ENCODE assay signal across 25 cellular contexts in the genomic region with DNA sequence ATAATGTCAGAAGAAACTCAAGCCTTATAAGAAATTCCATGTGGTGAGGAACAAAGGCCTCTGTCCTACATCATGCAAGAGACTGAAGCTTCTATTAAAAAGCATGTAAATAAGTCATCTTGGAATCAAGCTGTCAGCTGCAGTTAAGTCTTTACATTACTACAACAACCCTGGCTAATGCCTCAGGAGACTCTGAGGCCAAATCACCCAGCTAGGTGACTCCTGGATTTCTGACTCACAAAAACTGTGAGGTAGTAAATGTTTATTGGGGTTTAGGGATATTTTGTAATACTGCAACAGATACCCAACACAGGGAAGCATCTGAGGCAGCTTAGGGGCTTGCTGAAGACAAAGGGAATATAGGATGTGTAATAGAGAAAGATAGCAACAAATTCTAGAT.
DNase-seq lines count a peak whose midpoint lies in the region; ATAC-seq and TF ChIP-seq lines count a peak whose summit lies in the region.
"Had no signal": no experiment of that assay in that cellular context is flagged by ENCODE, and none has a peak within 500 bp of the region (broad histone marks: within the 10 kb centered on the region; RNA-seq: fewer than 3 reads in every experiment).

No MANE protein-coding gene starts in this region.

- ATAC-seq in GM21360 (IDR thresholded peaks at IDR 0.05; ENCODE audit: unreplicated experiment) (no peak), T-cell (replicated peaks in 1 of 4) (no peak), HG03175 (IDR thresholded peaks at IDR 0.05; ENCODE audit: unreplicated experiment) (no peak)
- no peak for ATAC-seq in activated CD8-positive, alpha-beta T cell treated with anti-CD3 and anti-CD28 coated beads, Interleukin-2, amount 10 ng/mL, durations not matched to agents 7 days and 5 days
- ATAC-seq: A549, GM12878 had no signal

- no peaks in the 10 kb centered on the region; the same call in 1 of the 2 replicates for H3K9me2 ChIP-seq in GM23248 (ENCODE audit: insufficient read depth)

- intact Hi-C loops in mammary epithelial cell (cut with micrococcal nuclease): no loop called here

- no peak for TF ChIP-seq CTCF in mammary epithelial cell (conservative IDR thresholded peaks at IDR 0.05 in 1 of 2, IDR thresholded peaks at IDR 0.05 in 1 of 2; ENCODE audit: extremely low read depth in 1 of 2, insufficient read depth in 1 of 2, low read depth in 1 of 2, low read length in 2 of 2)

- POLR2A ChIA-PET in T-cell (lab: Charles Lee): no interaction called here
- POLR2A ChIA-PET in activated CD8-positive, alpha-beta T cell treated with anti-CD3 and anti-CD28 coated beads, Interleukin-2, amount 10 ng/mL, durations not matched to agents 7 days and 5 days (lab: Charles Lee): no interaction called here

- H3K27ac Mint-ChIP-seq in T-cell: no peak overlapping the region
- H3K27ac Mint-ChIP-seq in activated CD8-positive, alpha-beta T cell treated with anti-CD3 and anti-CD28 coated beads, Interleukin-2, amount 10 ng/mL, durations not matched to agents 7 days and 5 days: no peak overlapping the region
- H3K27ac Mint-ChIP-seq: CD14-positive monocyte; CD4-positive, alpha-beta T cell; CD8-positive, alpha-beta memory T cell; HFFc6 had no signal

- in situ Hi-C loops in GM23248 (cut with MboI): no loop called here
- in situ Hi-C loops in mammary epithelial cell (cut with MboI; ENCODE audit: low sequenced_read_pairs in 2 of 2): no loop called here

- H3K4me1 ChIP-seq in GM23248 (ENCODE audit: insufficient read depth): no peaks in the 10 kb centered on the region
- H3K4me1 ChIP-seq in mammary epithelial cell (ENCODE audit: insufficient read depth, low read length): peaks cover 7% of the 10 kb centered on the region
- H3K4me1 ChIP-seq: A549, BE2C, HAP-1 had no signal

- dilution Hi-C loops in mammary epithelial cell (cut with HindIII; ENCODE audit: low sequenced_read_pairs): no loop called here

- no peak overlapping the region for H3K4me3 ChIP-seq in GM23248
- H3K4me3 ChIP-seq in mammary epithelial cell (replicated peaks in 1 of 3; ENCODE audit: insufficient read depth in 1 of 3, low read depth in 2 of 3, low read length in 3 of 3): no peak overlapping the region
- H3K4me3 ChIP-seq: A549; BLaER1 treated with 17β-estradiol and CSF1 and Interleukin-3, amounts not matched to agents 10 nM and 100 nM; GM12878; HAP-1 had no signal

- H3K9me3 ChIP-seq in GM23248 (ENCODE audit: low read depth) (no peaks in the 10 kb centered on the region), mammary epithelial cell (replicated peaks; ENCODE audit: insufficient read depth, low read length) (no peaks in the 10 kb centered on the region)
- H3K9me3 ChIP-seq: A549; BE2C; BLaER1 treated with 17β-estradiol and CSF1 and Interleukin-3, amounts not matched to agents 10 nM and 100 nM; HAP-1 had no signal

- H3K36me3 ChIP-seq in GM23248 (ENCODE audit: low read depth): no peaks in the 10 kb centered on the region
- no peaks in the 10 kb centered on the region for H3K36me3 ChIP-seq in mammary epithelial cell (ENCODE audit: insufficient read depth, low read length)
- H3K36me3 ChIP-seq: BE2C; BLaER1 treated with 17β-estradiol and CSF1 and Interleukin-3, amounts not matched to agents 10 nM and 100 nM; HAP-1 had no signal

- H2AFZ ChIP-seq in GM23248 (no peak overlapping the region), mammary epithelial cell (ENCODE audit: low read depth, low read length) (no peak overlapping the region)

- H3K79me2 ChIP-seq in GM23248 (ENCODE audit: insufficient read depth): no peaks in the 10 kb centered on the region
- no peaks in the 10 kb centered on the region for H3K79me2 ChIP-seq in mammary epithelial cell (ENCODE audit: insufficient read depth, low read length)

- H3K9me3 Mint-ChIP-seq in T-cell: peaks cover 0 to 9% (median 4%) of the 10 kb centered on the region in 3 donors
- no peaks in the 10 kb centered on the region for H3K9me3 Mint-ChIP-seq in activated CD8-positive, alpha-beta T cell treated with anti-CD3 and anti-CD28 coated beads, Interleukin-2, amount 10 ng/mL, durations not matched to agents 7 days and 5 days (ENCODE audit: insufficient read depth)
- H3K9me3 Mint-ChIP-seq: HFFc6 had no signal

- H3K4me3 Mint-ChIP-seq in T-cell: no peak overlapping the region
- H3K4me3 Mint-ChIP-seq in activated CD8-positive, alpha-beta T cell treated with anti-CD3 and anti-CD28 coated beads, Interleukin-2, amount 10 ng/mL, durations not matched to agents 7 days and 5 days: no peak overlapping the region
- H3K4me3 Mint-ChIP-seq: CD14-positive monocyte; CD4-positive, alpha-beta T cell; CD8-positive, alpha-beta memory T cell; HFFc6 had no signal

- H3K4me1 Mint-ChIP-seq in T-cell: no peaks in the 10 kb centered on the region
- no peaks in the 10 kb centered on the region for H3K4me1 Mint-ChIP-seq in activated CD8-positive, alpha-beta T cell treated with anti-CD3 and anti-CD28 coated beads, Interleukin-2, amount 10 ng/mL, durations not matched to agents 7 days and 5 days (ENCODE audit: low read depth)
- H3K4me1 Mint-ChIP-seq: CD8-positive, alpha-beta memory T cell had no signal

- H4K20me1 ChIP-seq in GM23248 (ENCODE audit: insufficient read depth) (no peaks in the 10 kb centered on the region), mammary epithelial cell (ENCODE audit: insufficient read depth, low read length) (no peaks in the 10 kb centered on the region)
- H4K20me1 ChIP-seq: BLaER1 treated with 17β-estradiol and CSF1 and Interleukin-3, amounts not matched to agents 10 nM and 100 nM had no signal

- BruUV-seq in mammary epithelial cell (replicated peaks; lab: Mats Ljungman, UMichigan): no TSS peak

- H3K36me3 Mint-ChIP-seq in T-cell: no peaks in the 10 kb centered on the region
- no peaks in the 10 kb centered on the region for H3K36me3 Mint-ChIP-seq in activated CD8-positive, alpha-beta T cell treated with anti-CD3 and anti-CD28 coated beads, Interleukin-2, amount 10 ng/mL, durations not matched to agents 7 days and 5 days (ENCODE audit: low read depth)
- H3K36me3 Mint-ChIP-seq: CD14-positive monocyte; CD8-positive, alpha-beta memory T cell had no signal

- H3K27ac ChIP-seq in GM23248 (no peak overlapping the region), mammary epithelial cell (ENCODE audit: insufficient read depth, low read depth, low read length) (no peak overlapping the region), epithelial cell of prostate (no peak overlapping the region)
- H3K27ac ChIP-seq: A549; BLaER1 treated with 17β-estradiol and CSF1 and Interleukin-3, amounts not matched to agents 10 nM and 100 nM had no signal

- DNase-seq in GM23248: peak; percentile 20
- peak; percentile 3 for DNase-seq in M059J (ENCODE audit: low read depth)
- DNase-seq in mammary epithelial cell: peak; percentile 64
- DNase-seq in epithelial cell of prostate (ENCODE audit: low read depth, low spot score): peak; percentile 34
- no peak for DNase-seq in T-cell
- no peak for DNase-seq in activated CD8-positive, alpha-beta T cell treated with anti-CD3 and anti-CD28 coated beads, Interleukin-2, amount 10 ng/mL, durations not matched to agents 7 days and 5 days
- DNase-seq: 8988T; ACHN; AML-193; BE2C; CD4-positive, alpha-beta T cell; CD8-positive, alpha-beta memory T cell; DMS 273 treated with DMSO at 0.1 percent for 48 hours; DMS79; EL; GDM1; GOT3; HFFc6 had no signal

- no peaks in the 10 kb centered on the region for H3K27me3 Mint-ChIP-seq in T-cell
- no peaks in the 10 kb centered on the region for H3K27me3 Mint-ChIP-seq in activated CD8-positive, alpha-beta T cell treated with anti-CD3 and anti-CD28 coated beads, Interleukin-2, amount 10 ng/mL, durations not matched to agents 7 days and 5 days (ENCODE audit: low read depth)
- H3K27me3 Mint-ChIP-seq: CD4-positive, alpha-beta T cell; CD8-positive, alpha-beta memory T cell had no signal

- CTCF ChIA-PET in mammary epithelial cell (lab: Charles Lee; ENCODE audit: low non-redundant PET) (no interaction called here), T-cell (lab: Charles Lee) (no interaction called here)
- CTCF ChIA-PET in activated CD8-positive, alpha-beta T cell treated with anti-CD3 and anti-CD28 coated beads, Interleukin-2, amount 10 ng/mL, durations not matched to agents 7 days and 5 days (lab: Charles Lee): no interaction called here

- H3F3A ChIP-seq in GM23248 (ENCODE audit: insufficient read depth): no peaks in the 10 kb centered on the region

- no peak overlapping the region for H3K9ac ChIP-seq in GM23248
- no peak overlapping the region for H3K9ac ChIP-seq in mammary epithelial cell (ENCODE audit: insufficient read depth, low read length)
- H3K9ac ChIP-seq: BLaER1 treated with 17β-estradiol and CSF1 and Interleukin-3, amounts not matched to agents 10 nM and 100 nM had no signal

- H3K4me2 ChIP-seq in GM23248 (ENCODE audit: unreplicated experiment): no peak overlapping the region
- no peak overlapping the region for H3K4me2 ChIP-seq in mammary epithelial cell (ENCODE audit: insufficient read depth, low read depth, low read length)
- H3K4me2 ChIP-seq: A549 had no signal

- no peaks in the 10 kb centered on the region for H3K27me3 ChIP-seq in GM23248 (replicated peaks; ENCODE audit: insufficient read depth)
- no peaks in the 10 kb centered on the region for H3K27me3 ChIP-seq in mammary epithelial cell (ENCODE audit: insufficient read depth, low read length)
- H3K27me3 ChIP-seq: BE2C; BLaER1 treated with 17β-estradiol and CSF1 and Interleukin-3, amounts not matched to agents 10 nM and 100 nM had no signal

Comparison
In these comparisons a context has a peak if more than half of its experiments do, and no peak if none do; other contexts are left out.
1. DNase-seq: peak in GM23248 (single experiment), M059J (single experiment), mammary epithelial cell (single experiment) and epithelial cell of prostate (single experiment); none in T-cell (0 of 34) and activated CD8-positive, alpha-beta T cell treated with anti-CD3 and anti-CD28 coated beads, Interleukin-2, amount 10 ng/mL, durations not matched to agents 7 days and 5 days (single experiment).